In genomic region chr7:84578825-84579224, GRCh38 we compare ENCODE assay signal across 31 cellular contexts.
"Had no signal": no experiment of that assay in that cellular context is flagged by ENCODE, and none has a peak within 500 bp of the region (broad histone marks: within the 10 kb centered on the region; RNA-seq: fewer than 3 reads in every experiment).

No MANE protein-coding gene starts in this region.

- H3K36me3 Mint-ChIP-seq: naive thymus-derived CD8-positive, alpha-beta T cell; neural progenitor cell; stimulated activated memory B cell treated with anti-CD40 and anti-IgM and Interleukin-4, amounts not matched to agents 10 μg/mL and 1 μg/mL and 100 μg/mL, for 72 hours; type B pancreatic cell had no signal

- H3K4me1 ChIP-seq: neural progenitor cell, parathyroid adenoma, psoas muscle, spleen, suprapubic skin, testis, tibial artery, transverse colon, upper lobe of right lung, uterus had no signal

- H3K9me3 ChIP-seq: ovary, psoas muscle, spleen, suprapubic skin, testis, tibial artery, transverse colon, upper lobe of right lung, uterus had no signal

- H3K27me3 Mint-ChIP-seq: naive thymus-derived CD8-positive, alpha-beta T cell; progenitor cell of endocrine pancreas; stimulated activated memory B cell treated with anti-CD40 and anti-IgM and Interleukin-4, amounts not matched to agents 10 μg/mL and 1 μg/mL and 100 μg/mL, for 72 hours; stimulated activated naive CD8-positive, alpha-beta T cell treated with anti-CD3 and anti-CD28 coated beads, Interleukin-15, amount 100 ng/mL, for 72 hours; type B pancreatic cell had no signal

- H3K27ac ChIP-seq: neural progenitor cell, ovary, parathyroid adenoma, psoas muscle, skin epidermis, spleen, suprapubic skin, testis, tibial artery, transverse colon, upper lobe of right lung, uterus had no signal

- ATAC-seq: naive thymus-derived CD8-positive, alpha-beta T cell; psoas muscle; right cardiac atrium; sciatic nerve; stimulated activated memory B cell treated with anti-CD40 and anti-IgM and Interleukin-4, amounts not matched to agents 10 μg/mL and 1 μg/mL and 100 μg/mL, for 72 hours; stimulated activated naive CD8-positive, alpha-beta T cell treated with anti-CD3 and anti-CD28 coated beads, Interleukin-15, amount 100 ng/mL, for 72 hours; stimulated activated naive CD8-positive, alpha-beta T cell treated with anti-CD3 and anti-CD28 coated beads, Interleukin-15, Interleukin-2, amounts not matched to agents 100 U/mL and 50 U/mL, for 24 hours; upper lobe of right lung had no signal

- H3K4me3 ChIP-seq: neural progenitor cell, ovary, psoas muscle, skin epidermis, smooth muscle cell, spleen, suprapubic skin, testis, tibial artery, transverse colon, upper lobe of right lung, uterus had no signal

- H3K4me1 Mint-ChIP-seq: naive thymus-derived CD8-positive, alpha-beta T cell; nephron; neural progenitor cell; stimulated activated memory B cell treated with anti-CD40 and anti-IgM and Interleukin-4, amounts not matched to agents 10 μg/mL and 1 μg/mL and 100 μg/mL, for 72 hours; stimulated activated naive CD8-positive, alpha-beta T cell treated with anti-CD3 and anti-CD28 coated beads, Interleukin-15, amount 100 ng/mL, for 72 hours had no signal

- H3K9ac ChIP-seq: neural progenitor cell, parathyroid adenoma had no signal

- H3K79me2 ChIP-seq: parathyroid adenoma had no signal

- H2AFZ ChIP-seq: neural progenitor cell, parathyroid adenoma had no signal

- DNase-seq: naive thymus-derived CD8-positive, alpha-beta T cell; occipital lobe; ovary; posterior cingulate gyrus; psoas muscle; right cardiac atrium; spleen; stimulated activated CD4-positive, alpha-beta T cell treated with anti-CD3 and anti-CD28 coated beads, Interleukin-12 subunit alpha, Interleukin-12 subunit beta, amount 100 ng/mL, for 4 hours; stimulated activated CD4-positive, alpha-beta T cell treated with anti-CD3 and anti-CD28 coated beads, Interleukin-1b, Interleukin-23, amount 100 ng/mL, for 48 hours; stimulated activated CD4-positive, alpha-beta T cell treated with anti-CD3 and anti-CD28 coated beads, Interleukin-4, amount 100 ng/mL, for 1 hour; stimulated activated CD4-positive, alpha-beta T cell treated with anti-CD3 and anti-CD28 coated beads, Interleukin-4, amount 100 ng/mL, for 4 hours; stimulated activated CD8-positive, alpha-beta memory T cell treated with anti-CD3 and anti-CD28 coated beads, Interleukin-4, amount 100 ng/mL, for 48 hours; stimulated activated naive CD4-positive, alpha-beta T cell; stimulated activated naive CD8-positive, alpha-beta T cell treated with anti-CD3 and anti-CD28 coated beads, Interleukin-15, amount 100 ng/mL, for 72 hours; stimulated activated naive CD8-positive, alpha-beta T cell treated with anti-CD3 and anti-CD28 coated beads, Interleukin-15, Interleukin-2, amounts not matched to agents 100 U/mL and 50 U/mL, for 24 hours; substantia nigra; testis; tibial artery; transverse colon; upper lobe of right lung; uterus had no signal

- H3K4me2 ChIP-seq: neural progenitor cell, smooth muscle cell had no signal

- H3K36me3 ChIP-seq: neural progenitor cell, ovary, spleen, suprapubic skin, tibial artery, transverse colon, upper lobe of right lung, uterus had no signal

- H3K27ac Mint-ChIP-seq: naive thymus-derived CD8-positive, alpha-beta T cell; nephron; neural progenitor cell; progenitor cell of endocrine pancreas; stimulated activated memory B cell treated with anti-CD40 and anti-IgM and Interleukin-4, amounts not matched to agents 10 μg/mL and 1 μg/mL and 100 μg/mL, for 72 hours; stimulated activated naive CD8-positive, alpha-beta T cell treated with anti-CD3 and anti-CD28 coated beads, Interleukin-15, amount 100 ng/mL, for 72 hours; type B pancreatic cell had no signal

- H3K9me3 Mint-ChIP-seq: naive thymus-derived CD8-positive, alpha-beta T cell; nephron; stimulated activated memory B cell treated with anti-CD40 and anti-IgM and Interleukin-4, amounts not matched to agents 10 μg/mL and 1 μg/mL and 100 μg/mL, for 72 hours; stimulated activated naive CD8-positive, alpha-beta T cell treated with anti-CD3 and anti-CD28 coated beads, Interleukin-15, amount 100 ng/mL, for 72 hours; type B pancreatic cell had no signal

- H3K27me3 ChIP-seq: neural progenitor cell, ovary, spleen, suprapubic skin, testis, tibial artery, transverse colon, upper lobe of right lung, uterus had no signal

- H3K4me3 Mint-ChIP-seq: naive thymus-derived CD8-positive, alpha-beta T cell; nephron; neural progenitor cell; stimulated activated memory B cell treated with anti-CD40 and anti-IgM and Interleukin-4, amounts not matched to agents 10 μg/mL and 1 μg/mL and 100 μg/mL, for 72 hours; stimulated activated naive CD8-positive, alpha-beta T cell treated with anti-CD3 and anti-CD28 coated beads, Interleukin-15, amount 100 ng/mL, for 72 hours; type B pancreatic cell had no signal
